ENCODE assay signal across 8 cellular contexts in the genomic region with DNA sequence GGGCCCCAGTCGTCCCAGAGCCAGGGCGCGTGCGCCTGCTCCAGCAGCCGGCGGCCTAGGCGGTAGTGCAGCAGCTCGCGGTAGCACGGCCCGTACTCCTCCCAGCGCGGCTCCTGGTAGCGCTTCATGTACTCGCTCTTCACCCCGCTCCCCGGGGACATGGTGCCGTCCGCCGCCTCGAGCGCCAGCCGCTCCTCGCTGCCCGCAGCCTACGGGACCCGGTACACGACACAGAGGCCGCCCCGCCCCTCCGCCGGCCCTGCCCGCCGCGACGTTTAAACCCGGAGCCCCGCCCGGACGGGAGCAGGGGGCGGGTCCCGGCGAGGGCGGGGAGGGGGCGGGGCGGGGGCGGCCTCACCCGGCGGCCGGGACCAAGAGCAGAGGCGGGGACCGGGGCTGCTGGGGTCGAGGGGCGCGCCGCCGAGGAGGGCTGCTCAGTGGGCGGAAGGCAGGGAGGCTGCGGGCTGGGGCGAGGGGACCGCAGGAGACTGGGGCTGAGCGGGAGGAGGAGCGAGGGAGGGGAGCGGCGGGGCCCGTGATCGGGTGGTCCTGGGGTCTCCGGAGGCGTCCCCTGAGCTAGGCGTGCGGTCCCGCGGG. TPM values are rescaled to one million over a fixed set of nuclear protein-coding genes. Genes with fewer than 3 reads are reported as not detected.
A peak's percentile ranks its signal among the peaks of the same experiment; 100 is the strongest.
DNase-seq lines count a peak whose midpoint lies in the region; ATAC-seq, FAIRE-seq and TF ChIP-seq lines count a peak whose summit lies in the region.

No MANE protein-coding gene starts in this region.

- TF ChIP-seq POLR2A in endothelial cell of umbilical vein (IDR thresholded peaks at IDR 0.05; ENCODE audit: low read depth, low read length) = peak; percentile 18

- no peak overlapping the region for H3K27ac ChIP-seq in endothelial cell of umbilical vein (ENCODE audit: insufficient read depth, low read depth, low read length)

- H4K20me1 ChIP-seq in endothelial cell of umbilical vein (replicated peaks; ENCODE audit: control insufficient read depth, extremely low read depth, insufficient read depth, low read length) = no peaks in the 10 kb centered on the region

- H3K4me2 ChIP-seq in endothelial cell of umbilical vein (ENCODE audit: insufficient read depth, low read length) = peak overlapping the region; percentile 84

- ATAC-seq in GM19463 (IDR thresholded peaks at IDR 0.05; ENCODE audit: unreplicated experiment) = peak; percentile 76

- DNase-seq in COLO829 (ENCODE audit: low spot score) = peak; percentile 57
- DNase-seq in HK-2 (ENCODE audit: unreplicated experiment) = peak; percentile 86
- DNase-seq in NOMO-1 treated with DMSO at 0.1 percent for 48 hours (lab: John Stamatoyannopoulos, UW; ENCODE audit: unreplicated experiment) = peak; percentile 50
- DNase-seq in activated CD8-positive, alpha-beta memory T cell treated with anti-CD3 and anti-CD28 coated beads, Interleukin-2, amount 50 U/mL, for 4 hours = peak; percentile 82
- DNase-seq in endothelial cell of umbilical vein (ENCODE audit: low read depth, low spot score) = peak; percentile 75
- DNase-seq in middle frontal gyrus (ENCODE audit: extremely low spot score, low spot score) = peak; percentile 71
- peak; percentile 71 to 72 for DNase-seq in stimulated activated CD8-positive, alpha-beta memory T cell treated with anti-CD3 and anti-CD28 coated beads, Interleukin-2, amount 100 ng/mL, for 48 hours (ENCODE audit: low read depth in 2 of 2)

- H3K9me3 ChIP-seq in endothelial cell of umbilical vein (replicated peaks; ENCODE audit: control insufficient read depth, insufficient read depth, low read length) = no peaks in the 10 kb centered on the region

- BruUV-seq in endothelial cell of umbilical vein (replicated peaks; lab: Mats Ljungman, UMichigan) = no TSS peak

- H3K9me1 ChIP-seq in endothelial cell of umbilical vein (replicated peaks; ENCODE audit: control insufficient read depth, extremely low read depth, insufficient read depth, low read length) = no peaks in the 10 kb centered on the region

- no peaks in the 10 kb centered on the region for H3K36me3 ChIP-seq in endothelial cell of umbilical vein (ENCODE audit: control insufficient read depth in 2 of 2, extremely low read depth in 1 of 2, insufficient read depth in 2 of 2, low read length in 2 of 2)

- CTCF ChIA-PET in endothelial cell of umbilical vein (lab: Charles Lee) = interaction anchor here (1.5 to 1.9 kb wide), 2 partner anchors 71 to 139 kb away, joined by 3 to 10 read pairs; partner anchors contain the start of gene RAB4A

- H3K9ac ChIP-seq in endothelial cell of umbilical vein (replicated peaks; ENCODE audit: extremely low read depth, insufficient read depth, low read length) = peak overlapping the region; percentile 17

- H3K4me1 ChIP-seq in endothelial cell of umbilical vein (ENCODE audit: control insufficient read depth, extremely low read depth, insufficient read depth, low read length) = peaks cover 11% of the 10 kb centered on the region

- dilution Hi-C loops in endothelial cell of umbilical vein (cut with MboI; ENCODE audit: extremely low pct_ligation_motif_present, low sequenced_read_pairs) = no loop called here

- peak overlapping the region; percentile 95 for H2AFZ ChIP-seq in endothelial cell of umbilical vein (ENCODE audit: low read depth, low read length)

- POLR2A ChIA-PET in endothelial cell of umbilical vein (lab: Charles Lee) = no interaction called here

- FAIRE-seq in endothelial cell of umbilical vein (lab: Jason Lieb, UNC) = no peak

- peak overlapping the region; percentile 53 to 89 (median 80) for H3K4me3 ChIP-seq in endothelial cell of umbilical vein (replicated peaks in 1 of 3; ENCODE audit: insufficient read depth in 1 of 3, low read depth in 1 of 3, low read length in 3 of 3)

- intact Hi-C loops in endothelial cell of umbilical vein (cut with micrococcal nuclease) = loop anchor here (1.0 to 5.0 kb wide), 6 partner anchors 20 to 215 kb away; partner anchors contain the start of genes ABCB10, ACTA1, NUP133 and RAB4A

- no peaks in the 10 kb centered on the region for H3K27me3 ChIP-seq in endothelial cell of umbilical vein (ENCODE audit: control insufficient read depth in 2 of 2, insufficient read depth in 2 of 2, low read length in 2 of 2)

- H3K79me2 ChIP-seq in endothelial cell of umbilical vein (ENCODE audit: control insufficient read depth, insufficient read depth, low read length) = peaks cover 8% of the 10 kb centered on the region

- no peak for TF ChIP-seq CTCF in endothelial cell of umbilical vein (IDR thresholded peaks at IDR 0.05; ENCODE audit: extremely low read depth in 1 of 2, insufficient read depth in 1 of 2, low read depth in 1 of 2, low read length in 2 of 2)

TF ChIP-seq in endothelial cell of umbilical vein, 7 proteins besides CTCF, POLR2A, EP300 and RAD21:
- no peak for TF ChIP-seq EZH2 (IDR thresholded peaks at IDR 0.05; ENCODE audit: borderline replicate concordance, low read depth, low read length, severe bottlenecking)
- peak; percentile 6 for TF ChIP-seq POLR2AphosphoS5 (IDR thresholded peaks at IDR 0.05; ENCODE audit: insufficient read depth, low read depth, low read length)

RNA-seq across cellular contexts. Expression of gene CCSAP, which starts 0.4 kb away (rescaled TPM):
- total RNA-seq in endothelial cell of umbilical vein = 5.7 TPM in 2 replicates
- polyA plus RNA-seq in endothelial cell of umbilical vein = 1.2 and 1.3 TPM in 2 replicates
- polyA plus RNA-seq in endothelial cell of umbilical vein (2011; cell fraction: cytosol; rRNA removed) = 1.4 and 1.5 TPM in 2 replicates
- polyA plus RNA-seq in endothelial cell of umbilical vein (2011; cell fraction: nucleus; rRNA removed) = 2.0 and 3.2 TPM in 2 replicates
- 2.3 and 3.3 TPM in 2 replicates for polyA plus RNA-seq in endothelial cell of umbilical vein (2012)
- 3.4 TPM in 2 replicates for polyA minus RNA-seq in endothelial cell of umbilical vein
- 4.8 TPM for polyA minus RNA-seq in endothelial cell of umbilical vein (2011; cell fraction: cytosol; rRNA and poly(A)+ RNA removed)
- 1.3 and 2.4 TPM in 2 replicates for polyA minus RNA-seq in endothelial cell of umbilical vein (2011; cell fraction: nucleus; rRNA and poly(A)+ RNA removed)
